Comparison of ENCODE assay signal across 8 cellular contexts in the genomic region with DNA sequence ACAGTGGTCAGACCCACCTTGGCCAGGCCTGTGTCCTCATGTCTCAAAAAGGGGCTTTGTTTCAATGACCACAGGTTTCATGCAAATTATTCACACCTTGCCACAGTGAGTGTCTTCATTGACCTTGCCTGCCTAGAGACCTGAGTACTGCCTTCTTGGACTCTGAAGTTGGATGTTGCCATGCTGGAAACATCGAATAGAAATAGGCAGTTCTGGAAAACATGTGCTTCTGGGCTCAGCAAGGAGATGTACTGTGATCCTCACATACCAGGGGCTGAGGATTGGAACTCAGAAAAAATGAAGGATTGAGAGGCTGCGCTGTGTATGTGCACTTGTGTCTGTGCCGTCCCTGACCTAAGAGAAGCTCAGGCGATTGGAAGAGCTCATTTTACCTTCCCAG.
"Had no signal": no experiment of that assay in that cellular context is flagged by ENCODE, and none has a peak within 500 bp of the region (broad histone marks: within the 10 kb centered on the region; RNA-seq: fewer than 3 reads in every experiment).

No MANE protein-coding gene starts in this region.

- FAIRE-seq: G401.6, GM12878, GM12891, GM12892, GM18507, GM19239 had no signal

- ATAC-seq: GM12878 had no signal

- H3K4me3 ChIP-seq: GM12878 had no signal

- DNase-seq: GDM1, GF-D8 had no signal
